In the genomic region with DNA sequence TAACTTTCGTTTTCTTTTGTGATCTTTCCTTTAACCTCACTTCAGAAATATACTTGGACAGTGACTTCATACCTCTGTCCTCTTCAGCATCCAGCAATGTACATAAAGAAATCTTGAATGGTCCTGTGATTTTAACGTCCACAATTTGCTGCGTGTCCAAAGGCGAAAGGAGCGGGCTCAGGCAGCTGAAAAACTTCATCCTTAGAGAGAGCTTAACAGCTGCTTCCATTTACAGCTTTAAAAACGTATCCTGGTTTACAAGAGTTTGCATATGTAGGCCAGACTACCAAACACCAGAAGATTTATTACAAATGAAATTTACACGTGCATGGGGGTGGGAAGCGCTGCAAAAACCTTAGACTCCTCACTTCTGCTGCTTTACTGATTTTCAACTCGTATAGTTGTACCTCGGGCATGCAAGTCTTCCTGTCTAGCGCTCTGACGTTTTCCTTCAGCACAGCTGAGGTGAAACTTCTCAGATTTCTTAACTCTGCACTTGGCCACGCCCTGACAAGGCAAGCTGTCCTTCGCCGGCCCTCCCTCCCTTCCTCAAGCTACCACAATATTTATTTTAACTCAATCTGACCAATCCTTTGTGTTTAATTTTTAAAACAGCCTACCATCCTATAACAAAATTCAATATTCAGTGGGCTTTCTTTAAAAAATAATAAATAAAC, we compare ENCODE assay signal across 8 cellular contexts.
A peak's percentile ranks its signal among the peaks of the same experiment; 100 is the strongest.
DNase-seq lines count a peak whose midpoint lies in the region; ATAC-seq and TF ChIP-seq lines count a peak whose summit lies in the region.

No MANE protein-coding gene starts in this region.

- peak; percentile 68 for ATAC-seq in SK-N-SH treated with all-trans-retinoic acid at 6 μM for 48 hours
- ATAC-seq in activated T-cell treated with anti-CD3 and anti-CD28 coated beads, Interleukin-2, amount 50 U/mL, for 4 hours, result no peak
- ATAC-seq in stimulated activated effector memory CD8-positive, alpha-beta T cell treated with anti-CD3 and anti-CD28 coated beads, Interleukin-12 subunit alpha, Interleukin-12 subunit beta, amount 100 ng/mL, for 72 hours, result no peak

- H3K27me3 Mint-ChIP-seq in activated T-cell treated with anti-CD3 and anti-CD28 coated beads, Interleukin-2, amount 50 U/mL, for 4 hours (ENCODE audit: low read depth), result no peaks in the 10 kb centered on the region

- H3K27ac ChIP-seq in HUES6 (ENCODE audit: low read depth, low read length), result no peak overlapping the region

- H3K4me3 Mint-ChIP-seq in activated T-cell treated with anti-CD3 and anti-CD28 coated beads, Interleukin-2, amount 50 U/mL, for 4 hours, result no peak overlapping the region
- no peak overlapping the region for H3K4me3 Mint-ChIP-seq in stimulated activated effector memory CD8-positive, alpha-beta T cell treated with anti-CD3 and anti-CD28 coated beads, Interleukin-12 subunit alpha, Interleukin-12 subunit beta, amount 100 ng/mL, for 72 hours

- no peaks in the 10 kb centered on the region for H3K9me3 Mint-ChIP-seq in activated T-cell treated with anti-CD3 and anti-CD28 coated beads, Interleukin-2, amount 50 U/mL, for 4 hours
- H3K9me3 Mint-ChIP-seq in stimulated activated effector memory CD8-positive, alpha-beta T cell treated with anti-CD3 and anti-CD28 coated beads, Interleukin-12 subunit alpha, Interleukin-12 subunit beta, amount 100 ng/mL, for 72 hours, result no peaks in the 10 kb centered on the region

- no peaks in the 10 kb centered on the region for H3K9me3 ChIP-seq in HUES6 (ENCODE audit: control insufficient read depth, insufficient read depth, low read depth, low read length)

- 0 out of 2 replicates have a peak, but pooled peaks cover 5% of the 10 kb centered on the region for H3K4me1 ChIP-seq in HUES6 (ENCODE audit: control insufficient read depth, insufficient read depth, low read length)

- no peaks in the 10 kb centered on the region for H3K4me1 Mint-ChIP-seq in activated T-cell treated with anti-CD3 and anti-CD28 coated beads, Interleukin-2, amount 50 U/mL, for 4 hours (ENCODE audit: low read depth)
- H3K4me1 Mint-ChIP-seq in stimulated activated effector memory CD8-positive, alpha-beta T cell treated with anti-CD3 and anti-CD28 coated beads, Interleukin-12 subunit alpha, Interleukin-12 subunit beta, amount 100 ng/mL, for 72 hours, result no peaks in the 10 kb centered on the region

- H3K36me3 ChIP-seq in HUES6 (ENCODE audit: control insufficient read depth, insufficient read depth, low read length), result no peaks in the 10 kb centered on the region

- no peak overlapping the region for H3K27ac Mint-ChIP-seq in stimulated activated effector memory CD8-positive, alpha-beta T cell treated with anti-CD3 and anti-CD28 coated beads, Interleukin-12 subunit alpha, Interleukin-12 subunit beta, amount 100 ng/mL, for 72 hours

- peak overlapping the region; percentile 18 for H3K9ac ChIP-seq in HUES6 (ENCODE audit: low read length)

- H3K36me3 Mint-ChIP-seq in activated T-cell treated with anti-CD3 and anti-CD28 coated beads, Interleukin-2, amount 50 U/mL, for 4 hours (ENCODE audit: insufficient read depth), result no peaks in the 10 kb centered on the region
- H3K36me3 Mint-ChIP-seq in stimulated activated effector memory CD8-positive, alpha-beta T cell treated with anti-CD3 and anti-CD28 coated beads, Interleukin-12 subunit alpha, Interleukin-12 subunit beta, amount 100 ng/mL, for 72 hours, result no peaks in the 10 kb centered on the region

- H3K4me3 ChIP-seq in HUES6 (ENCODE audit: low read depth, low read length), result peak overlapping the region; percentile 71
- peak overlapping the region; percentile 37 for H3K4me3 ChIP-seq in skeletal muscle cell (ENCODE audit: low read depth, low read length)

- DNase-seq in iPS DF 19.7 (ENCODE audit: low read depth, low spot score), result peak; percentile 2
- no peak for DNase-seq in skeletal muscle cell (ENCODE audit: low read depth)
- DNase-seq in activated T-cell treated with anti-CD3 and anti-CD28 coated beads, Interleukin-2, amount 50 U/mL, for 4 hours, result no peak
- DNase-seq in SW 1271 (lab: John Stamatoyannopoulos, UW), result no peak
- DNase-seq in stimulated activated effector memory CD8-positive, alpha-beta T cell treated with anti-CD3 and anti-CD28 coated beads, Interleukin-12 subunit alpha, Interleukin-12 subunit beta, amount 100 ng/mL, for 72 hours (ENCODE audit: low spot score in 2 of 2), result no peak
- no peak for DNase-seq in activated gamma-delta T cell (lab: John Stamatoyannopoulos, UW)

- peaks cover 38% of the 10 kb centered on the region for H3K27me3 ChIP-seq in HUES6 (ENCODE audit: control insufficient read depth, insufficient read depth, low read length)

TF ChIP-seq in SK-N-SH treated with all-trans-retinoic acid at 6 μM for 48 hours, 23 proteins besides CTCF, POLR2A, EP300 and RAD21:
- TF ChIP-seq TOX (CRISPR knock-in tag; IDR thresholded peaks at IDR 0.05; ENCODE audit: borderline replicate concordance) (no peak), ZNF8 (CRISPR knock-in tag; IDR thresholded peaks at IDR 0.05) (no peak), TCF4 (CRISPR knock-in tag; IDR thresholded peaks at IDR 0.05; ENCODE audit: borderline replicate concordance) (no peak), RARB (CRISPR knock-in tag; IDR thresholded peaks at IDR 0.05) (no peak), ESRRG (CRISPR knock-in tag; IDR thresholded peaks at IDR 0.05) (no peak), ISL1 (CRISPR knock-in tag; IDR thresholded peaks at IDR 0.05) (no peak), ZFP3 (CRISPR knock-in tag; IDR thresholded peaks at IDR 0.05) (no peak), ZNF70 (CRISPR knock-in tag; IDR thresholded peaks at IDR 0.05) (no peak), ZC3H10 (CRISPR knock-in tag; IDR thresholded peaks at IDR 0.05) (no peak), GLIS3 (CRISPR knock-in tag; IDR thresholded peaks at IDR 0.05) (no peak), OSR1 (CRISPR knock-in tag; IDR thresholded peaks at IDR 0.05) (no peak), PPARA (CRISPR knock-in tag; IDR thresholded peaks at IDR 0.05; ENCODE audit: borderline replicate concordance) (no peak), ZFP30 (CRISPR knock-in tag; IDR thresholded peaks at IDR 0.05) (no peak), ZNF565 (CRISPR knock-in tag; conservative IDR thresholded peaks at IDR 0.05; ENCODE audit: low read depth) (no peak)
- TF ChIP-seq, protein P1, sequence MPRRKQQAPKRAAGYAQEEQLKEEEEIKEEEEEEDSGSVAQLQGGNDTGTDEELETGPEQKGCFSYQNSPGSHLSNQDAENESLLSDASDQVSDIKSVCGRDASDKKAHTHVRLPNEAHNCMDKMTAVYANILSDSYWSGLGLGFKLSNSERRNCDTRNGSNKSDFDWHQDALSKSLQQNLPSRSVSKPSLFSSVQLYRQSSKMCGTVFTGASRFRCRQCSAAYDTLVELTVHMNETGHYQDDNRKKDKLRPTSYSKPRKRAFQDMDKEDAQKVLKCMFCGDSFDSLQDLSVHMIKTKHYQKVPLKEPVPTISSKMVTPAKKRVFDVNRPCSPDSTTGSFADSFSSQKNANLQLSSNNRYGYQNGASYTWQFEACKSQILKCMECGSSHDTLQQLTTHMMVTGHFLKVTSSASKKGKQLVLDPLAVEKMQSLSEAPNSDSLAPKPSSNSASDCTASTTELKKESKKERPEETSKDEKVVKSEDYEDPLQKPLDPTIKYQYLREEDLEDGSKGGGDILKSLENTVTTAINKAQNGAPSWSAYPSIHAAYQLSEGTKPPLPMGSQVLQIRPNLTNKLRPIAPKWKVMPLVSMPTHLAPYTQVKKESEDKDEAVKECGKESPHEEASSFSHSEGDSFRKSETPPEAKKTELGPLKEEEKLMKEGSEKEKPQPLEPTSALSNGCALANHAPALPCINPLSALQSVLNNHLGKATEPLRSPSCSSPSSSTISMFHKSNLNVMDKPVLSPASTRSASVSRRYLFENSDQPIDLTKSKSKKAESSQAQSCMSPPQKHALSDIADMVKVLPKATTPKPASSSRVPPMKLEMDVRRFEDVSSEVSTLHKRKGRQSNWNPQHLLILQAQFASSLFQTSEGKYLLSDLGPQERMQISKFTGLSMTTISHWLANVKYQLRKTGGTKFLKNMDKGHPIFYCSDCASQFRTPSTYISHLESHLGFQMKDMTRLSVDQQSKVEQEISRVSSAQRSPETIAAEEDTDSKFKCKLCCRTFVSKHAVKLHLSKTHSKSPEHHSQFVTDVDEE (CRISPR knock-in tag; IDR thresholded peaks at IDR 0.05), result no peak
- TF ChIP-seq, protein P2, sequence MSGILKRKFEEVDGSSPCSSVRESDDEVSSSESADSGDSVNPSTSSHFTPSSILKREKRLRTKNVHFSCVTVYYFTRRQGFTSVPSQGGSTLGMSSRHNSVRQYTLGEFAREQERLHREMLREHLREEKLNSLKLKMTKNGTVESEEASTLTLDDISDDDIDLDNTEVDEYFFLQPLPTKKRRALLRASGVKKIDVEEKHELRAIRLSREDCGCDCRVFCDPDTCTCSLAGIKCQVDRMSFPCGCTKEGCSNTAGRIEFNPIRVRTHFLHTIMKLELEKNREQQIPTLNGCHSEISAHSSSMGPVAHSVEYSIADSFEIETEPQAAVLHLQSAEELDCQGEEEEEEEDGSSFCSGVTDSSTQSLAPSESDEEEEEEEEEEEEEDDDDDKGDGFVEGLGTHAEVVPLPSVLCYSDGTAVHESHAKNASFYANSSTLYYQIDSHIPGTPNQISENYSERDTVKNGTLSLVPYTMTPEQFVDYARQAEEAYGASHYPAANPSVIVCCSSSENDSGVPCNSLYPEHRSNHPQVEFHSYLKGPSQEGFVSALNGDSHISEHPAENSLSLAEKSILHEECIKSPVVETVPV (CRISPR knock-in tag; IDR thresholded peaks at IDR 0.05), result no peak
- TF ChIP-seq, protein P3, sequence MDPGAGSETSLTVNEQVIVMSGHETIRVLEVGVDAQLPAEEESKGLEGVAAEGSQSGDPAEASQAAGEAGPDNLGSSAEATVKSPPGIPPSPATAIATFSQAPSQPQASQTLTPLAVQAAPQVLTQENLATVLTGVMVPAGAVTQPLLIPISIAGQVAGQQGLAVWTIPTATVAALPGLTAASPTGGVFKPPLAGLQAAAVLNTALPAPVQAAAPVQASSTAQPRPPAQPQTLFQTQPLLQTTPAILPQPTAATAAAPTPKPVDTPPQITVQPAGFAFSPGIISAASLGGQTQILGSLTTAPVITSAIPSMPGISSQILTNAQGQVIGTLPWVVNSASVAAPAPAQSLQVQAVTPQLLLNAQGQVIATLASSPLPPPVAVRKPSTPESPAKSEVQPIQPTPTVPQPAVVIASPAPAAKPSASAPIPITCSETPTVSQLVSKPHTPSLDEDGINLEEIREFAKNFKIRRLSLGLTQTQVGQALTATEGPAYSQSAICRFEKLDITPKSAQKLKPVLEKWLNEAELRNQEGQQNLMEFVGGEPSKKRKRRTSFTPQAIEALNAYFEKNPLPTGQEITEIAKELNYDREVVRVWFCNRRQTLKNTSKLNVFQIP (CRISPR knock-in tag; IDR thresholded peaks at IDR 0.05; ENCODE audit: borderline replicate concordance, low read depth), result no peak
